Comparison of ENCODE assay signal across 1 cellular context in genomic region chr10:79176949-79177602, GRCh38.
A peak's percentile ranks its signal among the peaks of the same experiment; 100 is the strongest.
TF ChIP-seq lines count a peak whose summit lies in the region.

No MANE protein-coding gene starts in this region.

TF ChIP-seq in HepG2, 621 proteins besides CTCF, POLR2A, EP300 and RAD21 (continued from another document and continues in another):
- TF ChIP-seq, protein P1, sequence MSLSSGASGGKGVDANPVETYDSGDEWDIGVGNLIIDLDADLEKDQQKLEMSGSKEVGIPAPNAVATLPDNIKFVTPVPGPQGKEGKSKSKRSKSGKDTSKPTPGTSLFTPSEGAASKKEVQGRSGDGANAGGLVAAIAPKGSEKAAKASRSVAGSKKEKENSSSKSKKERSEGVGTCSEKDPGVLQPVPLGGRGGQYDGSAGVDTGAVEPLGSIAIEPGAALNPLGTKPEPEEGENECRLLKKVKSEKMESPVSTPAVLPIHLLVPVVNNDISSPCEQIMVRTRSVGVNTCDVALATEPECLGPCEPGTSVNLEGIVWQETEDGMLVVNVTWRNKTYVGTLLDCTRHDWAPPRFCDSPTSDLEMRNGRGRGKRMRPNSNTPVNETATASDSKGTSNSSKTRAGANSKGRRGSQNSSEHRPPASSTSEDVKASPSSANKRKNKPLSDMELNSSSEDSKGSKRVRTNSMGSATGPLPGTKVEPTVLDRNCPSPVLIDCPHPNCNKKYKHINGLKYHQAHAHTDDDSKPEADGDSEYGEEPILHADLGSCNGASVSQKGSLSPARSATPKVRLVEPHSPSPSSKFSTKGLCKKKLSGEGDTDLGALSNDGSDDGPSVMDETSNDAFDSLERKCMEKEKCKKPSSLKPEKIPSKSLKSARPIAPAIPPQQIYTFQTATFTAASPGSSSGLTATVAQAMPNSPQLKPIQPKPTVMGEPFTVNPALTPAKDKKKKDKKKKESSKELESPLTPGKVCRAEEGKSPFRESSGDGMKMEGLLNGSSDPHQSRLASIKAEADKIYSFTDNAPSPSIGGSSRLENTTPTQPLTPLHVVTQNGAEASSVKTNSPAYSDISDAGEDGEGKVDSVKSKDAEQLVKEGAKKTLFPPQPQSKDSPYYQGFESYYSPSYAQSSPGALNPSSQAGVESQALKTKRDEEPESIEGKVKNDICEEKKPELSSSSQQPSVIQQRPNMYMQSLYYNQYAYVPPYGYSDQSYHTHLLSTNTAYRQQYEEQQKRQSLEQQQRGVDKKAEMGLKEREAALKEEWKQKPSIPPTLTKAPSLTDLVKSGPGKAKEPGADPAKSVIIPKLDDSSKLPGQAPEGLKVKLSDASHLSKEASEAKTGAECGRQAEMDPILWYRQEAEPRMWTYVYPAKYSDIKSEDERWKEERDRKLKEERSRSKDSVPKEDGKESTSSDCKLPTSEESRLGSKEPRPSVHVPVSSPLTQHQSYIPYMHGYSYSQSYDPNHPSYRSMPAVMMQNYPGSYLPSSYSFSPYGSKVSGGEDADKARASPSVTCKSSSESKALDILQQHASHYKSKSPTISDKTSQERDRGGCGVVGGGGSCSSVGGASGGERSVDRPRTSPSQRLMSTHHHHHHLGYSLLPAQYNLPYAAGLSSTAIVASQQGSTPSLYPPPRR (CRISPR knock-in tag; IDR thresholded peaks at IDR 0.05; ENCODE audit: borderline replicate concordance): peak; percentile 68; the same call in 1 of the 2 replicates
- TF ChIP-seq, protein P2, sequence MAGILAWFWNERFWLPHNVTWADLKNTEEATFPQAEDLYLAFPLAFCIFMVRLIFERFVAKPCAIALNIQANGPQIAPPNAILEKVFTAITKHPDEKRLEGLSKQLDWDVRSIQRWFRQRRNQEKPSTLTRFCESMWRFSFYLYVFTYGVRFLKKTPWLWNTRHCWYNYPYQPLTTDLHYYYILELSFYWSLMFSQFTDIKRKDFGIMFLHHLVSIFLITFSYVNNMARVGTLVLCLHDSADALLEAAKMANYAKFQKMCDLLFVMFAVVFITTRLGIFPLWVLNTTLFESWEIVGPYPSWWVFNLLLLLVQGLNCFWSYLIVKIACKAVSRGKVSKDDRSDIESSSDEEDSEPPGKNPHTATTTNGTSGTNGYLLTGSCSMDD (CRISPR knock-in tag; IDR thresholded peaks at IDR 0.05): no peak
- TF ChIP-seq CBX5 (CRISPR knock-in tag; IDR thresholded peaks at IDR 0.05; ENCODE audit: borderline replicate concordance) (no peak), ZMYM2 (CRISPR knock-in tag; IDR thresholded peaks at IDR 0.05) (no peak), FOXM1 (CRISPR knock-in tag; IDR thresholded peaks at IDR 0.05) (no peak), ZSCAN25 (CRISPR knock-in tag; IDR thresholded peaks at IDR 0.05) (peak; percentile 73), ZNF235 (CRISPR knock-in tag; IDR thresholded peaks at IDR 0.05; ENCODE audit: borderline replicate concordance) (no peak), SP140L (CRISPR knock-in tag; IDR thresholded peaks at IDR 0.05; ENCODE audit: borderline replicate concordance) (no peak), ZNF530 (CRISPR knock-in tag; IDR thresholded peaks at IDR 0.05; ENCODE audit: low read depth) (no peak), ZNF3 (CRISPR knock-in tag; IDR thresholded peaks at IDR 0.05) (peak; percentile 84), TP53 (CRISPR knock-in tag; conservative IDR thresholded peaks at IDR 0.05) (0 out of 2 replicates have a peak, but pooled peaks have one; percentile 27), ZNF354B (CRISPR knock-in tag; IDR thresholded peaks at IDR 0.05) (no peak), ZNF75D (CRISPR knock-in tag; IDR thresholded peaks at IDR 0.05; ENCODE audit: borderline replicate concordance) (no peak), SNAI1 (CRISPR knock-in tag; IDR thresholded peaks at IDR 0.05; ENCODE audit: borderline replicate concordance) (no peak), RBAK (CRISPR knock-in tag; IDR thresholded peaks at IDR 0.05) (no peak), TBX2 (CRISPR knock-in tag; IDR thresholded peaks at IDR 0.05; ENCODE audit: borderline replicate concordance) (peak; percentile 86; the same call in 1 of the 2 replicates), SNAPC5 (CRISPR knock-in tag; IDR thresholded peaks at IDR 0.05; ENCODE audit: borderline replicate concordance) (no peak), ZBED4 (CRISPR knock-in tag; IDR thresholded peaks at IDR 0.05; ENCODE audit: borderline replicate concordance) (peak; percentile 76), JDP2 (CRISPR knock-in tag; IDR thresholded peaks at IDR 0.05; ENCODE audit: borderline replicate concordance) (no peak), RXRB (CRISPR knock-in tag; IDR thresholded peaks at IDR 0.05; ENCODE audit: borderline replicate concordance) (peak; percentile 84; the same call in 1 of the 2 replicates), SRSF1 (optimal IDR thresholded peaks at IDR 0.05; ENCODE audit: low read depth, low read length) (no peak), MEIS2 (CRISPR knock-in tag; IDR thresholded peaks at IDR 0.05) (no peak), ARID2 (CRISPR knock-in tag; IDR thresholded peaks at IDR 0.05; ENCODE audit: borderline replicate concordance) (no peak), ONECUT2 (CRISPR knock-in tag; IDR thresholded peaks at IDR 0.05) (0 out of 2 replicates have a peak, but pooled peaks have one; percentile 25), ZNF329 (CRISPR knock-in tag; IDR thresholded peaks at IDR 0.05; ENCODE audit: low read depth) (no peak), ZNF33A (CRISPR knock-in tag; IDR thresholded peaks at IDR 0.05; ENCODE audit: borderline replicate concordance) (no peak), ZNF441 (CRISPR knock-in tag; IDR thresholded peaks at IDR 0.05; ENCODE audit: borderline replicate concordance) (no peak; the same call in 1 of the 2 replicates), CSRNP1 (CRISPR knock-in tag; IDR thresholded peaks at IDR 0.05) (peak; percentile 48; the same call in 1 of the 2 replicates), ELK4 (CRISPR knock-in tag; IDR thresholded peaks at IDR 0.05; ENCODE audit: borderline replicate concordance) (no peak), NKX3-1 (CRISPR knock-in tag; IDR thresholded peaks at IDR 0.05) (no peak), ZNF780A (CRISPR knock-in tag; IDR thresholded peaks at IDR 0.05) (no peak), AGO1 (IDR thresholded peaks at IDR 0.05; ENCODE audit: low read depth, low read length, poor library complexity, severe bottlenecking) (no peak), KDM6A (CRISPR knock-in tag; IDR thresholded peaks at IDR 0.05; ENCODE audit: low read depth) (no peak), ZNF430 (CRISPR knock-in tag; IDR thresholded peaks at IDR 0.05) (no peak), ZNF335 (CRISPR knock-in tag; IDR thresholded peaks at IDR 0.05) (no peak), PLRG1 (conservative IDR thresholded peaks at IDR 0.05) (no peak), FOXK1 (CRISPR knock-in tag; IDR thresholded peaks at IDR 0.05; ENCODE audit: borderline replicate concordance, low read depth) (peak; percentile 63; the same call in 1 of the 2 replicates), HOXA3 (CRISPR knock-in tag; IDR thresholded peaks at IDR 0.05) (peak; percentile 37; the same call in 1 of the 2 replicates), ZNF746 (CRISPR knock-in tag; IDR thresholded peaks at IDR 0.05) (no peak), DPF2 (CRISPR knock-in tag; IDR thresholded peaks at IDR 0.05; ENCODE audit: borderline replicate concordance, low read depth) (peak; percentile 74; the same call in 1 of the 2 replicates)
- TF ChIP-seq, protein P3, sequence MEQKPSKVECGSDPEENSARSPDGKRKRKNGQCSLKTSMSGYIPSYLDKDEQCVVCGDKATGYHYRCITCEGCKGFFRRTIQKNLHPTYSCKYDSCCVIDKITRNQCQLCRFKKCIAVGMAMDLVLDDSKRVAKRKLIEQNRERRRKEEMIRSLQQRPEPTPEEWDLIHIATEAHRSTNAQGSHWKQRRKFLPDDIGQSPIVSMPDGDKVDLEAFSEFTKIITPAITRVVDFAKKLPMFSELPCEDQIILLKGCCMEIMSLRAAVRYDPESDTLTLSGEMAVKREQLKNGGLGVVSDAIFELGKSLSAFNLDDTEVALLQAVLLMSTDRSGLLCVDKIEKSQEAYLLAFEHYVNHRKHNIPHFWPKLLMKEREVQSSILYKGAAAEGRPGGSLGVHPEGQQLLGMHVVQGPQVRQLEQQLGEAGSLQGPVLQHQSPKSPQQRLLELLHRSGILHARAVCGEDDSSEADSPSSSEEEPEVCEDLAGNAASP (CRISPR knock-in tag; IDR thresholded peaks at IDR 0.05; ENCODE audit: borderline replicate concordance): peak; percentile 78; the same call in 1 of the 2 replicates
- TF ChIP-seq, protein P4, sequence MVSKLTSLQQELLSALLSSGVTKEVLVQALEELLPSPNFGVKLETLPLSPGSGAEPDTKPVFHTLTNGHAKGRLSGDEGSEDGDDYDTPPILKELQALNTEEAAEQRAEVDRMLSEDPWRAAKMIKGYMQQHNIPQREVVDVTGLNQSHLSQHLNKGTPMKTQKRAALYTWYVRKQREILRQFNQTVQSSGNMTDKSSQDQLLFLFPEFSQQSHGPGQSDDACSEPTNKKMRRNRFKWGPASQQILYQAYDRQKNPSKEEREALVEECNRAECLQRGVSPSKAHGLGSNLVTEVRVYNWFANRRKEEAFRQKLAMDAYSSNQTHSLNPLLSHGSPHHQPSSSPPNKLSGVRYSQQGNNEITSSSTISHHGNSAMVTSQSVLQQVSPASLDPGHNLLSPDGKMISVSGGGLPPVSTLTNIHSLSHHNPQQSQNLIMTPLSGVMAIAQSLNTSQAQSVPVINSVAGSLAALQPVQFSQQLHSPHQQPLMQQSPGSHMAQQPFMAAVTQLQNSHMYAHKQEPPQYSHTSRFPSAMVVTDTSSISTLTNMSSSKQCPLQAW (CRISPR knock-in tag; IDR thresholded peaks at IDR 0.05): peak; percentile 93
- TF ChIP-seq, protein P5, sequence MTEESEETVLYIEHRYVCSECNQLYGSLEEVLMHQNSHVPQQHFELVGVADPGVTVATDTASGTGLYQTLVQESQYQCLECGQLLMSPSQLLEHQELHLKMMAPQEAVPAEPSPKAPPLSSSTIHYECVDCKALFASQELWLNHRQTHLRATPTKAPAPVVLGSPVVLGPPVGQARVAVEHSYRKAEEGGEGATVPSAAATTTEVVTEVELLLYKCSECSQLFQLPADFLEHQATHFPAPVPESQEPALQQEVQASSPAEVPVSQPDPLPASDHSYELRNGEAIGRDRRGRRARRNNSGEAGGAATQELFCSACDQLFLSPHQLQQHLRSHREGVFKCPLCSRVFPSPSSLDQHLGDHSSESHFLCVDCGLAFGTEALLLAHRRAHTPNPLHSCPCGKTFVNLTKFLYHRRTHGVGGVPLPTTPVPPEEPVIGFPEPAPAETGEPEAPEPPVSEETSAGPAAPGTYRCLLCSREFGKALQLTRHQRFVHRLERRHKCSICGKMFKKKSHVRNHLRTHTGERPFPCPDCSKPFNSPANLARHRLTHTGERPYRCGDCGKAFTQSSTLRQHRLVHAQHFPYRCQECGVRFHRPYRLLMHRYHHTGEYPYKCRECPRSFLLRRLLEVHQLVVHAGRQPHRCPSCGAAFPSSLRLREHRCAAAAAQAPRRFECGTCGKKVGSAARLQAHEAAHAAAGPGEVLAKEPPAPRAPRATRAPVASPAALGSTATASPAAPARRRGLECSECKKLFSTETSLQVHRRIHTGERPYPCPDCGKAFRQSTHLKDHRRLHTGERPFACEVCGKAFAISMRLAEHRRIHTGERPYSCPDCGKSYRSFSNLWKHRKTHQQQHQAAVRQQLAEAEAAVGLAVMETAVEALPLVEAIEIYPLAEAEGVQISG (CRISPR knock-in tag; IDR thresholded peaks at IDR 0.05): peak; percentile 60
- TF ChIP-seq, protein P6, sequence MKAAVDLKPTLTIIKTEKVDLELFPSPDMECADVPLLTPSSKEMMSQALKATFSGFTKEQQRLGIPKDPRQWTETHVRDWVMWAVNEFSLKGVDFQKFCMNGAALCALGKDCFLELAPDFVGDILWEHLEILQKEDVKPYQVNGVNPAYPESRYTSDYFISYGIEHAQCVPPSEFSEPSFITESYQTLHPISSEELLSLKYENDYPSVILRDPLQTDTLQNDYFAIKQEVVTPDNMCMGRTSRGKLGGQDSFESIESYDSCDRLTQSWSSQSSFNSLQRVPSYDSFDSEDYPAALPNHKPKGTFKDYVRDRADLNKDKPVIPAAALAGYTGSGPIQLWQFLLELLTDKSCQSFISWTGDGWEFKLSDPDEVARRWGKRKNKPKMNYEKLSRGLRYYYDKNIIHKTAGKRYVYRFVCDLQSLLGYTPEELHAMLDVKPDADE (CRISPR knock-in tag; IDR thresholded peaks at IDR 0.05): no peak
